Comparison of ENCODE assay signal across 8 cellular contexts in the genomic region with DNA sequence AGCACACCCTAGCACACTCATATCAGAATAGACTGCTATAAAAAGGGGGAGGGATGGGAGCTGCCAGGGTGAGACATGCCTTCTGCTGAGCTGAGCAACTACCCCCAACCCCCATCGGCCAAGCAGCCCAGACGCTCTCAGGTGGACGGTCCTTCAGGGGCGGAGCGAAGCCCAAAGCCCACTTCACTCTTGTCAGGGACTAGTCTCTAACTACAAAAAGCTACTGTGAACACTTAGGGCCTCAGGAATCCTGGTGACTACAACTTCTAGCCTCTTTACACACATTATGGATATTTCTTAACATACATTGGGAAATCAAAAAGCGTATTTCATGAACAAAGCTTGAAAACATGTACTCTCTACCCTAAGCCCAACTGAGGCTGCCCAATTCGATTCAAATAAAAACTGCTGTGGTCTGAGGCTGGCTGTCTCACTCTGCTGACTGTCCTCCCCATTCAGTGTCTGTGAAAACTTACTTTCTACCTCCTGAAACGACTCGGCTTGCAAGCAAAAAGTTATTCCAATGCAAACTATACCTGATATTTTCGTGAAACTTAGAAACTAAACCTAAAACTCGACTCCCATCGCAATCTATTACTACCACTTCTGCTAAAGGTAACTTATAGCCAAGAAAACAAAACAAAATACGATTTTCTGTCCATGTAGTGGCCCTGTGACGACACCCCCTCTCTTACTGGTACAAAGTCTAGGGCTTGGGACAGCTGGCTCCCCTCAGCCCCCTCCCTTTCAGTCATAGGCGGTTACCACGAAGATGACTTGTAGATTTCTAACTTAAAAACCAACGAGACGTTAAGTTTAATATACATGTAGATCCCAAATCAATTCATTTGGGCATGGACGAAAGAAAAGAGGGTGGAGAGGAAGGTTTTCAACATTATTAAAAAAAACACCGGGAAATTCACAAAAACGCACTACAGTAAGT.
A peak's percentile ranks its signal among the peaks of the same experiment; 100 is the strongest.
DNase-seq lines count a peak whose midpoint lies in the region; ATAC-seq and TF ChIP-seq lines count a peak whose summit lies in the region.

No MANE protein-coding gene starts in this region.

- H3K4me1 Mint-ChIP-seq in stimulated activated effector memory CD8-positive, alpha-beta T cell treated with anti-CD3 and anti-CD28 coated beads, Interleukin-12 subunit alpha, Interleukin-12 subunit beta, amount 100 ng/mL, for 72 hours: peaks cover 37% of the 10 kb centered on the region

- H3K36me3 Mint-ChIP-seq in stimulated activated effector memory CD8-positive, alpha-beta T cell treated with anti-CD3 and anti-CD28 coated beads, Interleukin-12 subunit alpha, Interleukin-12 subunit beta, amount 100 ng/mL, for 72 hours: no peaks in the 10 kb centered on the region

- in situ Hi-C loops in astrocyte of the cerebellum (cut with HindIII; ENCODE audit: low sequenced_read_pairs): no loop called here

- peak overlapping the region; percentile 73 for H3K27ac Mint-ChIP-seq in stimulated activated effector memory CD8-positive, alpha-beta T cell treated with anti-CD3 and anti-CD28 coated beads, Interleukin-12 subunit alpha, Interleukin-12 subunit beta, amount 100 ng/mL, for 72 hours

- ATAC-seq in stimulated activated effector memory CD8-positive, alpha-beta T cell treated with anti-CD3 and anti-CD28 coated beads, Interleukin-12 subunit alpha, Interleukin-12 subunit beta, amount 100 ng/mL, for 72 hours: peak; percentile 69
- ATAC-seq in GM21447 (IDR thresholded peaks at IDR 0.05; ENCODE audit: unreplicated experiment): no peak

- no peak for TF ChIP-seq CTCF in astrocyte of the cerebellum (IDR thresholded peaks at IDR 0.05; ENCODE audit: low read depth, low read length, missing control alignments)

- H3K9me3 Mint-ChIP-seq in stimulated activated effector memory CD8-positive, alpha-beta T cell treated with anti-CD3 and anti-CD28 coated beads, Interleukin-12 subunit alpha, Interleukin-12 subunit beta, amount 100 ng/mL, for 72 hours: no peaks in the 10 kb centered on the region

- peak; percentile 40 for DNase-seq in stimulated activated CD4-positive, alpha-beta T cell treated with anti-CD3 and anti-CD28 coated beads, Interleukin-1b, Interleukin-23, amount 100 ng/mL, for 48 hours
- DNase-seq in stimulated activated CD4-positive, alpha-beta T cell treated with anti-CD3 and anti-CD28 coated beads, Interleukin-4, amount 100 ng/mL, for 24 hours: no peak
- peak; percentile 30 for DNase-seq in NOMO-1 treated with dmso at 0.1 percent for 144 hours (lab: John Stamatoyannopoulos, UW; ENCODE audit: unreplicated experiment)
- no peak for DNase-seq in astrocyte of the cerebellum (ENCODE audit: low read depth)
- DNase-seq in islet precursor cell: peak; percentile 87
- DNase-seq in stimulated activated effector memory CD8-positive, alpha-beta T cell treated with anti-CD3 and anti-CD28 coated beads, Interleukin-12 subunit alpha, Interleukin-12 subunit beta, amount 100 ng/mL, for 72 hours (ENCODE audit: low spot score in 2 of 2): no peak
- no peak for DNase-seq in NCI-H1048 (lab: John Stamatoyannopoulos, UW)

- peak overlapping the region; percentile 73 for H3K4me3 Mint-ChIP-seq in stimulated activated effector memory CD8-positive, alpha-beta T cell treated with anti-CD3 and anti-CD28 coated beads, Interleukin-12 subunit alpha, Interleukin-12 subunit beta, amount 100 ng/mL, for 72 hours

- peak overlapping the region; percentile 83 for H3K4me3 ChIP-seq in astrocyte of the cerebellum (ENCODE audit: low read depth, low read length)

Comparison
In these comparisons a context has a peak if more than half of its experiments do, and no peak if none do; other contexts are left out.
1. DNase-seq: peak in stimulated activated CD4-positive, alpha-beta T cell treated with anti-CD3 and anti-CD28 coated beads, Interleukin-1b, Interleukin-23, amount 100 ng/mL, for 48 hours (single experiment), NOMO-1 treated with dmso at 0.1 percent for 144 hours (single experiment) and islet precursor cell (single experiment); none in stimulated activated CD4-positive, alpha-beta T cell treated with anti-CD3 and anti-CD28 coated beads, Interleukin-4, amount 100 ng/mL, for 24 hours (single experiment), astrocyte of the cerebellum (single experiment), stimulated activated effector memory CD8-positive, alpha-beta T cell treated with anti-CD3 and anti-CD28 coated beads, Interleukin-12 subunit alpha, Interleukin-12 subunit beta, amount 100 ng/mL, for 72 hours (0 of 2) and NCI-H1048 (single experiment).